ENCODE assay signal across 10 cellular contexts in genomic region chr12:235967-236366, GRCh38. TPM values are rescaled to one million over a fixed set of nuclear protein-coding genes. Genes with fewer than 3 reads are reported as not detected.
"Had no signal": no experiment of that assay in that cellular context is flagged by ENCODE, and none has a peak within 500 bp of the region (broad histone marks: within the 10 kb centered on the region; RNA-seq: fewer than 3 reads in every experiment).

No MANE protein-coding gene starts in this region.

RNA-seq across cellular contexts. Expression of gene SLC6A12, which starts 22.0 kb away (rescaled TPM):
- total RNA-seq: activated B cell treated with CpG ODN at 0.5 μM for 24 hours; activated CD4-positive, alpha-beta T cell treated with anti-CD3 and anti-CD28 coated beads, Interleukin-2, amount 10 ng/mL, durations not matched to agents 24 days and 14 days; activated CD8-positive, alpha-beta T cell treated with anti-CD3 and anti-CD28 coated beads for 36 hours; activated naive CD4-positive, alpha-beta T cell treated with anti-CD3 and anti-CD28 coated beads, Interleukin-2, amount 50 U/mL, for 72 hours; activated naive CD8-positive, alpha-beta T cell treated with anti-CD3 and anti-CD28 coated beads for 36 hours; activated T-helper 1 cell treated with anti-CD3 and anti-CD28 coated beads, Interleukin-12 subunit alpha, Interleukin-12 subunit beta, Interleukin-2, Interleukin-4 antibody, amounts not matched to agents 30 ng/mL and 10 ng/mL and 1 ng/mL, durations not matched to agents 14 hours and 24 hours and 36 hours; activated T-helper 17 cell treated with anti-CD3 and anti-CD28 coated beads, Interleukin-2, amount 50 U/mL, for 72 hours had no signal

RNA-seq across cellular contexts. Expression of gene SLC6A13, which starts 26.7 kb away (rescaled TPM):
- total RNA-seq: activated CD4-positive, alpha-beta T cell treated with anti-CD3 and anti-CD28 coated beads, Interleukin-2, amount 10 ng/mL, durations not matched to agents 24 days and 14 days; activated CD8-positive, alpha-beta T cell treated with anti-CD3 and anti-CD28 coated beads for 36 hours; activated naive CD4-positive, alpha-beta T cell treated with anti-CD3 and anti-CD28 coated beads for 36 hours; activated naive CD4-positive, alpha-beta T cell treated with anti-CD3 and anti-CD28 coated beads, Interleukin-2, amount 50 U/mL, for 72 hours; body of pancreas had no signal
- polyA plus RNA-seq: aorta had no signal
